8 cellular contexts compared by ENCODE assay signal in the genomic region with DNA sequence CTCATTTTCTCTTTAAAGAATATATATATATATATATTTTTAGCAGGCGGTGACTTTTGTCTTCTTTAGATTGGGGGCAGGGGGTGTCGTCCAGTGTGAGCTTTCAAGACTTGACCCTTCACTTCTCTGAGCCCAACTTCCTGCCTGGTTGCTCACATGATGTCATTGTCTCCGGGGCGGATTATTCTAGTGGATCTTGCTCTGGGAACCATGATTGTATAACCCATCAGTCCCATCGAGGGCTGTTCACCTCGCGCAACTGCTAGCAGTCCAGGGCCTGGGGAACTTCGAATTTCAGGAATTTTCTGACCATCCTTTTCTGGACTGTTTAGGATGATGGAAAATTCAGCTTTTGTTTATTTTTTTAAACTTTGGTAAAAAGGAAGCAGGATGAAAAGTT. TPM values are rescaled to one million over a fixed set of nuclear protein-coding genes. Genes with fewer than 3 reads are reported as not detected.
A peak's percentile ranks its signal among the peaks of the same experiment; 100 is the strongest.
DNase-seq lines count a peak whose midpoint lies in the region; ATAC-seq, FAIRE-seq and TF ChIP-seq lines count a peak whose summit lies in the region.

No MANE protein-coding gene starts in this region.

- BruUV-seq in Calu3 (replicated peaks; lab: Mats Ljungman, UMichigan), result no TSS peak

- H3K9ac ChIP-seq in liver (ENCODE audit: low read depth in 1 of 2, low read length in 2 of 2) (peak overlapping the region in 1 of 2 donors; percentile 52), stomach smooth muscle (ENCODE audit: low read length in 2 of 2) (peak overlapping the region; percentile 36 to 70)

- H3K4me3 ChIP-seq in SJCRH30, result peak overlapping the region; percentile 96
- peak overlapping the region; percentile 68 to 98 (median 77) for H3K4me3 ChIP-seq in liver (ENCODE audit: low read depth in 1 of 3, low read length in 3 of 3)
- H3K4me3 ChIP-seq in stomach smooth muscle (ENCODE audit: low read length in 2 of 2), result peak overlapping the region; percentile 59 to 83

- peak overlapping the region; percentile 84 for H3K4me3 Mint-ChIP-seq in Calu3 (ENCODE audit: low read depth, unreplicated experiment)

- peaks cover 31% of the 10 kb centered on the region for H3K4me1 ChIP-seq in SJCRH30
- H3K4me1 ChIP-seq in liver (ENCODE audit: control insufficient read depth in 4 of 4, insufficient read depth in 4 of 4, low read length in 3 of 4), result peaks cover 3 to 25% (median 6%) of the 10 kb centered on the region in 4 donors
- H3K4me1 ChIP-seq in stomach smooth muscle (ENCODE audit: control insufficient read depth, insufficient read depth, low read length), result peaks cover 16% of the 10 kb centered on the region

- peaks cover 22% of the 10 kb centered on the region for H3K36me3 Mint-ChIP-seq in Calu3 (ENCODE audit: insufficient read depth, unreplicated experiment)

- H3K9me3 Mint-ChIP-seq in Calu3 (ENCODE audit: low read depth, unreplicated experiment), result no peaks in the 10 kb centered on the region

- H3K9me3 ChIP-seq in SJCRH30 (replicated peaks) (no peaks in the 10 kb centered on the region), liver (ENCODE audit: control insufficient read depth in 4 of 4, low read length in 3 of 4) (no peaks in the 10 kb centered on the region), stomach smooth muscle (ENCODE audit: control insufficient read depth in 2 of 2, low read length in 2 of 2) (no peaks in the 10 kb centered on the region)

- intact Hi-C loops in Calu3 (cut with micrococcal nuclease; ENCODE audit: unreplicated experiment), result no loop called here

- H3K27me3 ChIP-seq in SJCRH30 (no peaks in the 10 kb centered on the region), liver (ENCODE audit: control insufficient read depth in 4 of 4, insufficient read depth in 4 of 4, low read length in 3 of 4) (no peaks in the 10 kb centered on the region), stomach smooth muscle (ENCODE audit: control insufficient read depth in 1 of 2, insufficient read depth in 2 of 2, low read length in 2 of 2) (peaks cover 0 to 2% of the 10 kb centered on the region in 2 donors)

- H3K4me1 Mint-ChIP-seq in Calu3 (ENCODE audit: low read depth, unreplicated experiment), result peaks cover 28% of the 10 kb centered on the region

- CTCF ChIA-PET in Calu3 (lab: Charles Lee), result interaction anchor here (0.9 kb wide), 1 partner anchor 9 kb away, joined by 4 read pairs; no protein-coding TSS in a partner anchor

- H3K36me3 ChIP-seq in SJCRH30 (peaks cover 2% of the 10 kb centered on the region; the same call in 1 of the 2 replicates), liver (ENCODE audit: control insufficient read depth in 4 of 4, insufficient read depth in 3 of 4, low read depth in 1 of 4, low read length in 3 of 4) (no peaks in the 10 kb centered on the region), stomach smooth muscle (ENCODE audit: control insufficient read depth in 2 of 2, insufficient read depth in 2 of 2, low read length in 2 of 2) (no peaks in the 10 kb centered on the region)

- peak overlapping the region; percentile 93 for H3K27ac Mint-ChIP-seq in Calu3 (ENCODE audit: unreplicated experiment)

- 4% methylated on average over 8 of the region's 8 CpGs for WGBS in liver

- ATAC-seq in GM19438 (IDR thresholded peaks at IDR 0.05; ENCODE audit: low read depth, unreplicated experiment), result peak; percentile 36

- DNase-seq in Calu3 (peak; percentile 58), HTR-8/SVneo (ENCODE audit: insufficient read length, low spot score) (peak; percentile 69), SJCRH30 (peak; percentile 83 to 90), dermis blood vessel endothelial cell (peak; percentile 75), NCI-H1436 (lab: John Stamatoyannopoulos, UW) (no peak)

- H3K27ac ChIP-seq in SJCRH30 (peak overlapping the region; percentile 85), liver (ENCODE audit: low read depth in 1 of 2, low read length in 2 of 2) (peak overlapping the region; percentile 86 to 93), stomach smooth muscle (ENCODE audit: low read length) (no peak overlapping the region)

- peaks cover 2% of the 10 kb centered on the region for H3K27me3 Mint-ChIP-seq in Calu3 (ENCODE audit: unreplicated experiment)

- no peak for FAIRE-seq in HTR-8/SVneo (lab: Jason Lieb, UNC)

- TF ChIP-seq CTCF in Calu3 (IDR thresholded peaks at IDR 0.05; ENCODE audit: unreplicated experiment), result no peak
- TF ChIP-seq CTCF in liver (IDR thresholded peaks at IDR 0.05; ENCODE audit: low read depth, low read length, missing input control), result no peak

- TF ChIP-seq RAD21 in liver (IDR thresholded peaks at IDR 0.05), result peak; percentile 37 to 47

TF ChIP-seq in liver, 16 proteins besides CTCF, POLR2A, EP300 and RAD21:
- peak; percentile 13 to 23 for TF ChIP-seq HNF4A (conservative IDR thresholded peaks at IDR 0.05)
- TF ChIP-seq RXRA (IDR thresholded peaks at IDR 0.05), result peak; percentile 33 to 52
- TF ChIP-seq, protein P1, sequence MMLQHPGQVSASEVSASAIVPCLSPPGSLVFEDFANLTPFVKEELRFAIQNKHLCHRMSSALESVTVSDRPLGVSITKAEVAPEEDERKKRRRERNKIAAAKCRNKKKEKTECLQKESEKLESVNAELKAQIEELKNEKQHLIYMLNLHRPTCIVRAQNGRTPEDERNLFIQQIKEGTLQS (IDR thresholded peaks at IDR 0.05), result no peak
- no peak for TF ChIP-seq EGR1 (IDR thresholded peaks at IDR 0.05; ENCODE audit: low read depth in 2 of 2)
- peak; percentile 28 for TF ChIP-seq NR2F2 (IDR thresholded peaks at IDR 0.05)
- TF ChIP-seq, protein P2, sequence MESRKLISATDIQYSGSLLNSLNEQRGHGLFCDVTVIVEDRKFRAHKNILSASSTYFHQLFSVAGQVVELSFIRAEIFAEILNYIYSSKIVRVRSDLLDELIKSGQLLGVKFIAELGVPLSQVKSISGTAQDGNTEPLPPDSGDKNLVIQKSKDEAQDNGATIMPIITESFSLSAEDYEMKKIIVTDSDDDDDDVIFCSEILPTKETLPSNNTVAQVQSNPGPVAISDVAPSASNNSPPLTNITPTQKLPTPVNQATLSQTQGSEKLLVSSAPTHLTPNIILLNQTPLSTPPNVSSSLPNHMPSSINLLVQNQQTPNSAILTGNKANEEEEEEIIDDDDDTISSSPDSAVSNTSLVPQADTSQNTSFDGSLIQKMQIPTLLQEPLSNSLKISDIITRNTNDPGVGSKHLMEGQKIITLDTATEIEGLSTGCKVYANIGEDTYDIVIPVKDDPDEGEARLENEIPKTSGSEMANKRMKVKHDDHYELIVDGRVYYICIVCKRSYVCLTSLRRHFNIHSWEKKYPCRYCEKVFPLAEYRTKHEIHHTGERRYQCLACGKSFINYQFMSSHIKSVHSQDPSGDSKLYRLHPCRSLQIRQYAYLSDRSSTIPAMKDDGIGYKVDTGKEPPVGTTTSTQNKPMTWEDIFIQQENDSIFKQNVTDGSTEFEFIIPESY (IDR thresholded peaks at IDR 0.05), result peak; percentile 12
- TF ChIP-seq GABPA (IDR thresholded peaks at IDR 0.05 in 1 of 2, conservative IDR thresholded peaks at IDR 0.05 in 1 of 2), result peak; percentile 12 to 63
- TF ChIP-seq FOXA2 (IDR thresholded peaks at IDR 0.05), result no peak
- TF ChIP-seq YY1 (IDR thresholded peaks at IDR 0.05), result peak; percentile 80
- TF ChIP-seq SP1 (IDR thresholded peaks at IDR 0.05), result no peak
- TF ChIP-seq JUND (IDR thresholded peaks at IDR 0.05), result peak; percentile 52 to 57
- TF ChIP-seq, protein P3, sequence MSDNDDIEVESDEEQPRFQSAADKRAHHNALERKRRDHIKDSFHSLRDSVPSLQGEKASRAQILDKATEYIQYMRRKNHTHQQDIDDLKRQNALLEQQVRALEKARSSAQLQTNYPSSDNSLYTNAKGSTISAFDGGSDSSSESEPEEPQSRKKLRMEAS (IDR thresholded peaks at IDR 0.05), result peak; percentile 7
- TF ChIP-seq, protein P4, sequence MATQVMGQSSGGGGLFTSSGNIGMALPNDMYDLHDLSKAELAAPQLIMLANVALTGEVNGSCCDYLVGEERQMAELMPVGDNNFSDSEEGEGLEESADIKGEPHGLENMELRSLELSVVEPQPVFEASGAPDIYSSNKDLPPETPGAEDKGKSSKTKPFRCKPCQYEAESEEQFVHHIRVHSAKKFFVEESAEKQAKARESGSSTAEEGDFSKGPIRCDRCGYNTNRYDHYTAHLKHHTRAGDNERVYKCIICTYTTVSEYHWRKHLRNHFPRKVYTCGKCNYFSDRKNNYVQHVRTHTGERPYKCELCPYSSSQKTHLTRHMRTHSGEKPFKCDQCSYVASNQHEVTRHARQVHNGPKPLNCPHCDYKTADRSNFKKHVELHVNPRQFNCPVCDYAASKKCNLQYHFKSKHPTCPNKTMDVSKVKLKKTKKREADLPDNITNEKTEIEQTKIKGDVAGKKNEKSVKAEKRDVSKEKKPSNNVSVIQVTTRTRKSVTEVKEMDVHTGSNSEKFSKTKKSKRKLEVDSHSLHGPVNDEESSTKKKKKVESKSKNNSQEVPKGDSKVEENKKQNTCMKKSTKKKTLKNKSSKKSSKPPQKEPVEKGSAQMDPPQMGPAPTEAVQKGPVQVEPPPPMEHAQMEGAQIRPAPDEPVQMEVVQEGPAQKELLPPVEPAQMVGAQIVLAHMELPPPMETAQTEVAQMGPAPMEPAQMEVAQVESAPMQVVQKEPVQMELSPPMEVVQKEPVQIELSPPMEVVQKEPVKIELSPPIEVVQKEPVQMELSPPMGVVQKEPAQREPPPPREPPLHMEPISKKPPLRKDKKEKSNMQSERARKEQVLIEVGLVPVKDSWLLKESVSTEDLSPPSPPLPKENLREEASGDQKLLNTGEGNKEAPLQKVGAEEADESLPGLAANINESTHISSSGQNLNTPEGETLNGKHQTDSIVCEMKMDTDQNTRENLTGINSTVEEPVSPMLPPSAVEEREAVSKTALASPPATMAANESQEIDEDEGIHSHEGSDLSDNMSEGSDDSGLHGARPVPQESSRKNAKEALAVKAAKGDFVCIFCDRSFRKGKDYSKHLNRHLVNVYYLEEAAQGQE (IDR thresholded peaks at IDR 0.05), result peak; percentile 35

RNA-seq across cellular contexts. Expression of a gene that starts 1.0 kb away (rescaled TPM):
- 109 and 127 TPM in 2 replicates for total RNA-seq in Calu3 (2022)
- total RNA-seq in SJCRH30 (2014; rRNA removed; shearing (Covaris generic)), result 109 and 112 TPM in 2 replicates
- total RNA-seq in dermis blood vessel endothelial cell, result 120 and 153 TPM in 2 replicates
- 10 to 100 TPM; 67.3 to 84.9 TPM for total RNA-seq in liver
- 10 to 100 TPM; 16.6 to 24.1 TPM for polyA plus RNA-seq in liver
